In the genomic region with DNA sequence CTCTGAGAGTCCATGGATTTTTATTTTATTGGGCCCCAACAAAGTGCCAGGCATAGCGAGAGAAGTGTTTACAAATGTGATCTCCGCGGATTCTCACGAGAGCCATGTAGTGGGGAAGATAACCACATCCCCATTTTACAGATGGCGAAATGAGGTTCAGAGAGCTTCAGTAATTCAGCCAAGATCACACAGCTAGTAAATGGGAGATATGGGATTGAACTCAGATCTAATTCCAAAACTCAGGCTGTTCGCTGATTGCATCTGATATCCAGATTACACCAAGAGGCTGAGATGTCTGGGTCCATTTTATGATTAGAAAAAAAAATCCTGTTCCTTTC, we compare ENCODE assay signal across 8 cellular contexts. TPM values are rescaled to one million over a fixed set of nuclear protein-coding genes. Genes with fewer than 3 reads are reported as not detected.
A peak's percentile ranks its signal among the peaks of the same experiment; 100 is the strongest.
DNase-seq lines count a peak whose midpoint lies in the region; ATAC-seq and TF ChIP-seq lines count a peak whose summit lies in the region.

No MANE protein-coding gene starts in this region.

- H3K36me3 ChIP-seq in DOHH2 (ENCODE audit: control insufficient read depth, low read length) = no peaks in the 10 kb centered on the region
- no peaks in the 10 kb centered on the region for H3K36me3 ChIP-seq in MG63
- H3K36me3 ChIP-seq in naive thymus-derived CD4-positive, alpha-beta T cell (ENCODE audit: control insufficient read depth in 2 of 3, insufficient read depth in 3 of 3, low read length in 3 of 3) = peaks cover 0 to 8% (median 0%) of the 10 kb centered on the region in 3 experiments

- POLR2A ChIA-PET in naive thymus-derived CD4-positive, alpha-beta T cell (lab: Charles Lee) = interaction anchor here (1.0 to 2.4 kb wide), 7 partner anchors 9 to 259 kb away, joined by 3 to 7 read pairs (median 4); partner anchors contain the start of gene LIPA

- peak overlapping the region; percentile 84 for H3K4me3 ChIP-seq in DOHH2 (ENCODE audit: low read length)
- H3K4me3 ChIP-seq in MG63 = peak overlapping the region; percentile 60
- H3K4me3 ChIP-seq in naive thymus-derived CD4-positive, alpha-beta T cell (ENCODE audit: low read length) = peak overlapping the region; percentile 86

- H3K4me1 ChIP-seq in DOHH2 (ENCODE audit: control insufficient read depth, low read length) = peaks cover 42% of the 10 kb centered on the region
- peaks cover 50 to 54% of the 10 kb centered on the region in 2 donors for H3K4me1 ChIP-seq in naive thymus-derived CD4-positive, alpha-beta T cell (ENCODE audit: control insufficient read depth in 2 of 2, insufficient read depth in 2 of 2, low read length in 2 of 2)

- H3K4me1 Mint-ChIP-seq in chondrocyte (ENCODE audit: low read depth) = peaks cover 37% of the 10 kb centered on the region
- H3K4me1 Mint-ChIP-seq in naive thymus-derived CD4-positive, alpha-beta T cell = peaks cover 46 to 88% (median 73%) of the 10 kb centered on the region in 7 donors

- peaks cover 11% of the 10 kb centered on the region for H3F3A ChIP-seq in DOHH2 (ENCODE audit: control insufficient read depth, insufficient read depth)

- H3K27me3 ChIP-seq in DOHH2 (ENCODE audit: control insufficient read depth, low read length) = peaks cover 21% of the 10 kb centered on the region
- no peaks in the 10 kb centered on the region for H3K27me3 ChIP-seq in MG63
- H3K27me3 ChIP-seq in naive thymus-derived CD4-positive, alpha-beta T cell (ENCODE audit: control insufficient read depth in 2 of 2, insufficient read depth in 2 of 2, low read length in 2 of 2) = no peaks in the 10 kb centered on the region

- no peaks in the 10 kb centered on the region for H3K9me2 ChIP-seq in DOHH2 (replicated peaks; ENCODE audit: control insufficient read depth, low read length)

- no peak overlapping the region for H3K27ac ChIP-seq in DOHH2 (ENCODE audit: low read depth, low read length)
- H3K27ac ChIP-seq in naive thymus-derived CD4-positive, alpha-beta T cell (ENCODE audit: low read depth, low read length) = peak overlapping the region; percentile 77

- H3K27ac Mint-ChIP-seq in chondrocyte (ENCODE audit: unreplicated experiment) = peak overlapping the region; percentile 73
- H3K27ac Mint-ChIP-seq in naive thymus-derived CD4-positive, alpha-beta T cell = peak overlapping the region; percentile 91 to 96 (median 94)

- peak overlapping the region; percentile 82 for H3K4me2 ChIP-seq in DOHH2 (ENCODE audit: low read length)

- intact Hi-C loops in naive thymus-derived CD4-positive, alpha-beta T cell (cut with micrococcal nuclease) = loop anchor here (1.0 to 10.0 kb wide), 18 partner anchors 9 to 1487 kb away; partner anchors contain the start of genes KLLN (in 2 of the 2), PTEN (in 2 of the 2), ATAD1 (in 1 of the 2) and IFIT1 (in 1 of the 2)

- ATAC-seq in naive thymus-derived CD4-positive, alpha-beta T cell = no peak
- no peak for ATAC-seq in HG02588 (IDR thresholded peaks at IDR 0.05; ENCODE audit: unreplicated experiment)
- ATAC-seq in GM18907 (IDR thresholded peaks at IDR 0.05; ENCODE audit: unreplicated experiment) = no peak

- H3K79me2 ChIP-seq in DOHH2 (ENCODE audit: control insufficient read depth, low read length) = no peaks in the 10 kb centered on the region

- CTCF ChIA-PET in naive thymus-derived CD4-positive, alpha-beta T cell (lab: Charles Lee) = interaction anchor here (0.9 to 2.9 kb wide), 2 partner anchors 58 to 92 kb away, joined by 3 to 12 read pairs; no protein-coding TSS in a partner anchor

- no peaks in the 10 kb centered on the region for H4K20me1 ChIP-seq in DOHH2 (ENCODE audit: control insufficient read depth, insufficient read depth, low read depth, low read length)

- TF ChIP-seq CTCF in DOHH2 (IDR thresholded peaks at IDR 0.05; ENCODE audit: low read depth, low read length, poor library complexity, severe bottlenecking) = no peak
- no peak for TF ChIP-seq CTCF in chondrocyte (IDR thresholded peaks at IDR 0.05)

- no peaks in the 10 kb centered on the region for H3K27me3 Mint-ChIP-seq in chondrocyte (ENCODE audit: low read depth)
- H3K27me3 Mint-ChIP-seq in naive thymus-derived CD4-positive, alpha-beta T cell = no peaks in the 10 kb centered on the region

- H3K9me3 Mint-ChIP-seq in chondrocyte (ENCODE audit: low read depth) = no peaks in the 10 kb centered on the region
- peaks cover 0 to 6% (median 0%) of the 10 kb centered on the region in 11 donors for H3K9me3 Mint-ChIP-seq in naive thymus-derived CD4-positive, alpha-beta T cell

- DNase-seq in MG63 = no peak
- no peak for DNase-seq in chondrocyte (ENCODE audit: low spot score)
- DNase-seq in naive thymus-derived CD4-positive, alpha-beta T cell = no peak
- no peak for DNase-seq in DMS153 treated with DMSO at 0.1 percent for 48 hours (lab: John Stamatoyannopoulos, UW; ENCODE audit: unreplicated experiment)
- no peak for DNase-seq in SW480 (ENCODE audit: low spot score)

- H3K9me3 ChIP-seq in DOHH2 (ENCODE audit: control insufficient read depth, insufficient read depth, low read length) = peaks cover 8% of the 10 kb centered on the region; the same call in 1 of the 2 replicates
- H3K9me3 ChIP-seq in MG63 = no peaks in the 10 kb centered on the region
- H3K9me3 ChIP-seq in naive thymus-derived CD4-positive, alpha-beta T cell (ENCODE audit: control insufficient read depth in 2 of 3, low read length in 3 of 3) = no peaks in the 10 kb centered on the region

- H3K36me3 Mint-ChIP-seq in chondrocyte (ENCODE audit: low read depth) = no peaks in the 10 kb centered on the region
- H3K36me3 Mint-ChIP-seq in naive thymus-derived CD4-positive, alpha-beta T cell = peaks cover 0 to 28% (median 0%) of the 10 kb centered on the region in 5 donors

- peak overlapping the region; percentile 85 for H3K4me3 Mint-ChIP-seq in chondrocyte (ENCODE audit: unreplicated experiment)
- peak overlapping the region; percentile 92 to 100 (median 96) for H3K4me3 Mint-ChIP-seq in naive thymus-derived CD4-positive, alpha-beta T cell

RNA-seq across cellular contexts. Expression of gene FAS, which starts 1.3 kb away (rescaled TPM):
- 12.5 and 13.9 TPM in 2 replicates for total RNA-seq in MG63 (2014; rRNA removed; shearing (Covaris generic); ENCODE audit: low replicate concordance)
- 11.2 to 11.6 TPM (median 11.5 TPM) in 3 replicates for total RNA-seq in chondrocyte
- 10 to 100 TPM in 2 of 5 experiments, 1 to 10 TPM in 3; 5.6 to 67.4 (median 8.3) TPM for total RNA-seq in naive thymus-derived CD4-positive, alpha-beta T cell
- polyA plus RNA-seq in naive thymus-derived CD4-positive, alpha-beta T cell = 1 to 10 TPM; 2.1 to 3.0 TPM

RNA-seq across cellular contexts. Expression of gene ACTA2, which starts 39.3 kb away (rescaled TPM):
- 19.4 and 24.2 TPM in 2 replicates for total RNA-seq in MG63 (2014; rRNA removed; shearing (Covaris generic); ENCODE audit: low replicate concordance)
- total RNA-seq in chondrocyte = 846 to 4,145 TPM (median 3,929 TPM) in 3 replicates
- total RNA-seq in naive thymus-derived CD4-positive, alpha-beta T cell = 10 to 100 TPM in 1 of 5 experiments, 1 to 10 TPM in 3, under 1 TPM in 1; 0.56 to 12.0 (median 1.3) TPM
- polyA plus RNA-seq in naive thymus-derived CD4-positive, alpha-beta T cell = 1 to 10 TPM in 1 of 2 donors, under 1 TPM in 1; 0.92 to 2.2 TPM

Comparison
In these comparisons a context has a peak if more than half of its experiments do, and no peak if none do; other contexts are left out.
1. RNA of gene ACTA2, which starts 39.3 kb away (total RNA-seq): 846 to 4,145 TPM in chondrocyte; 19.4 to 24.2 TPM in MG63 and 0.56 to 12.0 TPM in naive thymus-derived CD4-positive, alpha-beta T cell; every median in the first group is over 10 times any median in the second.
2. Peak in every context shown above with its lines, with median percentiles within 50 percentile points of each other: H3K4me3 ChIP-seq.